8 cellular contexts compared by ENCODE assay signal in the genomic region with DNA sequence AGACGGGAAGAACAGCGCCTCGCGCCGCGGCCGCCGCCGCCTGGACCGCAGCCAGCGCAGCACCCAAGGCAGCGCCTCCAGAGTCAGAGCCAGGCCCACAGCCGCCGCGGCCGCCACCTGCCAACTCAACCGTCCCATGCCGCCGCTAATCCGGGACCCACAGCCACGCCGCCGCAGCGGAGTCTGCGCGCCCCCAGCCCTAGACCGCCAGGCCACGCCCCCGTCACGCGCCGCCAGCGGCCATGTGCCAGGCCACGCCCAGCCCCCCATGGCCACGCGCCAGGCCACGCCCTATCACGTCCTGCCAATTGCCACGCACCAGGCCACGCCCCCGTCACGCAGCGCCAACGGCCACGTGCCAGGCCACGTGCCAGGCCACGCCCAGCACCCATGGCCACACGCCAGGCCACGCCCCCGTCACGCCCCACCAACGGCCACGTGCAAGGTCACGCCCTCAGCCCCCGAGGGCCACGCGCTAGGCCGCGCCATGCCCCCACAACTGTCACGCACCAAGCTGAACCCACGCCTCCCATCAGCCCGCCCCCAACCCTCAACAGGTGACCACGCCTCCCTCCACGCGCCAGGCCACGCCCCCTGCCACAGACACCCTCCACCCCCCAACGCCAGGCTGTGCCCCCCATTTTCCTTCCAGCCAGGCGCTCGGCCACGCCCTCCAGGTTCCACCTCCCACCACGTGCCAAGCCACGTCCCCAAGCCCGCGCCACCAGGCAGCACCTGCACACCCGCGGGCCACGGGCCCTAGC. TPM values are rescaled to one million over a fixed set of nuclear protein-coding genes. Genes with fewer than 3 reads are reported as not detected.
A peak's percentile ranks its signal among the peaks of the same experiment; 100 is the strongest.
DNase-seq lines count a peak whose midpoint lies in the region; ATAC-seq, FAIRE-seq and TF ChIP-seq lines count a peak whose summit lies in the region.

A gene with protein sequence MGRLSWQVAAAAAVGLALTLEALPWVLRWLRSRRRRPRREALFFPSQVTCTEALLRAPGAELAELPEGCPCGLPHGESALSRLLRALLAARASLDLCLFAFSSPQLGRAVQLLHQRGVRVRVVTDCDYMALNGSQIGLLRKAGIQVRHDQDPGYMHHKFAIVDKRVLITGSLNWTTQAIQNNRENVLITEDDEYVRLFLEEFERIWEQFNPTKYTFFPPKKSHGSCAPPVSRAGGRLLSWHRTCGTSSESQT (minus strand): TSS at position 185 of the 764 bp plus-strand sequence. CDS start 47 bp downstream, at position 138.

- 27 to 41% (median 32%) methylated on average over 36 to 77 of the region's 77 CpGs for WGBS in heart left ventricle, 4 donors
- 10 to 19% (median 11%) methylated on average over 48 to 77 of the region's 77 CpGs for whole genome bisulfite sequencing in small intestine, 3 donors

- DNase-seq in DMS 273 (lab: John Stamatoyannopoulos, UW; ENCODE audit: unreplicated experiment): peak; percentile 89
- peak; percentile 95 for DNase-seq in NB4 (ENCODE audit: low read depth)
- peak; percentile 89 for DNase-seq in SKM-1 (lab: John Stamatoyannopoulos, UW; ENCODE audit: unreplicated experiment)
- DNase-seq in activated naive CD4-positive, alpha-beta T cell treated with anti-CD3 and anti-CD28 coated beads, Interleukin-2, amount 50 U/mL, for 16 hours: peak; percentile 97
- DNase-seq in heart left ventricle: peak; percentile 63 to 90 (median 76)
- peak; percentile 74 for DNase-seq in small intestine
- DNase-seq in cerebellar nuclear complex (lab: John Stamatoyannopoulos, UW): no peak

- H3K36me3 ChIP-seq in heart left ventricle: peaks cover 0 to 16% (median 9%) of the 10 kb centered on the region in 9 donors
- H3K36me3 ChIP-seq in small intestine (ENCODE audit: control insufficient read depth in 2 of 2, insufficient read depth in 2 of 2, low read length in 2 of 2): no peaks in the 10 kb centered on the region

- intact Hi-C loops in heart left ventricle (cut with DNase I): no loop called here

- ATAC-seq in GM21786 (IDR thresholded peaks at IDR 0.05; ENCODE audit: unreplicated experiment) (peak; percentile 43), heart left ventricle (peak in 3 of 4 donors; percentile 6 to 61 (median 53))

- TF ChIP-seq POLR2A in NB4 (IDR thresholded peaks at IDR 0.05; ENCODE audit: extremely low read depth, insufficient read length) (peak; percentile 78), heart left ventricle (IDR thresholded peaks at IDR 0.05) (no peak)

- H3K27ac ChIP-seq in heart left ventricle (peak within 1 kb of the TSS; percentile 60 to 96 (median 78)), small intestine (ENCODE audit: low read depth in 1 of 2, low read length in 1 of 2) (peak within 1 kb of the TSS; percentile 10 to 36)

- H3K27me3 ChIP-seq in heart left ventricle (no peaks in the 10 kb centered on the region), small intestine (ENCODE audit: control insufficient read depth in 2 of 2, insufficient read depth in 2 of 2, low read length in 2 of 2) (no peaks in the 10 kb centered on the region)

- FAIRE-seq in small intestine (lab: Jason Lieb, UNC): no peak

- H3K4me3 ChIP-seq in NB4 (ENCODE audit: low read depth, low read length) (peak within 1 kb of the TSS; percentile 86), heart left ventricle (peak within 1 kb of the TSS; percentile 23 to 68 (median 58)), small intestine (ENCODE audit: low read depth in 1 of 2, low read length in 2 of 2) (peak within 1 kb of the TSS; percentile 28 to 48)

- H3K9me3 ChIP-seq in heart left ventricle (no peaks in the 10 kb centered on the region), small intestine (ENCODE audit: control insufficient read depth, low read depth) (no peaks in the 10 kb centered on the region)

- no peak for TF ChIP-seq CTCF in NB4 (IDR thresholded peaks at IDR 0.05; ENCODE audit: low read depth, low read length)
- TF ChIP-seq CTCF in heart left ventricle (IDR thresholded peaks at IDR 0.05): peak in 2 of 12 donors; percentile 0 to 13

- H3K4me1 ChIP-seq in heart left ventricle: peaks cover 0 to 51% (median 37%) of the 10 kb centered on the region in 12 donors
- peaks cover 0 to 4% of the 10 kb centered on the region in 2 donors for H3K4me1 ChIP-seq in small intestine (ENCODE audit: control insufficient read depth in 2 of 2, insufficient read depth in 1 of 2, low read depth in 1 of 2, low read length in 1 of 2)

RNA-seq across cellular contexts. Expression of the gene that starts here (rescaled TPM):
- total RNA-seq in heart left ventricle: 10 to 100 TPM in 3 of 9 donors, 1 to 10 TPM in 6; 5.1 to 11.8 (median 7.1) TPM
- 1 to 10 TPM; 3.8 to 4.7 TPM for polyA plus RNA-seq in heart left ventricle
- polyA plus RNA-seq in small intestine: 1 to 10 TPM; 1.4 to 1.8 (median 1.5) TPM

Comparison
In these comparisons a context has a peak if more than half of its experiments do, and no peak if none do; other contexts are left out.
1. DNase-seq: peak in DMS 273 (single experiment), NB4 (single experiment), SKM-1 (single experiment), activated naive CD4-positive, alpha-beta T cell treated with anti-CD3 and anti-CD28 coated beads, Interleukin-2, amount 50 U/mL, for 16 hours (single experiment), heart left ventricle (5 of 5) and small intestine (single experiment); none in cerebellar nuclear complex (0 of 2).
2. Peak in every context shown above with its lines, with median percentiles within 50 percentile points of each other: H3K4me3 ChIP-seq.